In the genomic region with DNA sequence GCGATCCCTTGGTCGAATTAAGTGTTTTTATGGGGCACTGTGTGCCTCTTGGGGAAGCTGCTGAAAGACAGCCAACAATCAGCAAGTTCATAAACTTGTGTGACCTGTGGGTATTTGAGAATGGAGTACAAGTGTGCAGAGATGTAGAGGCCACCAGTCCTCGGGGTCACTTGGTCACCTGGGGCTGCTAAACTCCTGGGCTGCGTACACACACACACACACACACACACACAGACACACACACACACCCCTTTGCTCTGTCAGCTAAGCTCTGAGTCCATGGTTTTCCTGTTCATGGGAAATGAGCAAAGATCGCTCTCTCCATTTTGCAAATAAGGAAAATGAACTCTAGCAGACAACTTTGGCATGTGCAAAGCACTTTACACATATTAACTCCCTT, we compare ENCODE assay signal across 3 cellular contexts.
A peak's percentile ranks its signal among the peaks of the same experiment; 100 is the strongest.
TF ChIP-seq lines count a peak whose summit lies in the region.

No MANE protein-coding gene starts in this region.

TF ChIP-seq in SK-N-SH treated with all-trans-retinoic acid at 6 μM for 48 hours, 23 proteins besides CTCF, POLR2A, EP300 and RAD21:
- TF ChIP-seq BACH2 (CRISPR knock-in tag; IDR thresholded peaks at IDR 0.05; ENCODE audit: borderline replicate concordance) = no peak
- TF ChIP-seq ISL1 (CRISPR knock-in tag; IDR thresholded peaks at IDR 0.05) = no peak
- no peak for TF ChIP-seq RARB (CRISPR knock-in tag; IDR thresholded peaks at IDR 0.05)
- TF ChIP-seq ESRRG (CRISPR knock-in tag; IDR thresholded peaks at IDR 0.05) = no peak
- TF ChIP-seq, protein P1, sequence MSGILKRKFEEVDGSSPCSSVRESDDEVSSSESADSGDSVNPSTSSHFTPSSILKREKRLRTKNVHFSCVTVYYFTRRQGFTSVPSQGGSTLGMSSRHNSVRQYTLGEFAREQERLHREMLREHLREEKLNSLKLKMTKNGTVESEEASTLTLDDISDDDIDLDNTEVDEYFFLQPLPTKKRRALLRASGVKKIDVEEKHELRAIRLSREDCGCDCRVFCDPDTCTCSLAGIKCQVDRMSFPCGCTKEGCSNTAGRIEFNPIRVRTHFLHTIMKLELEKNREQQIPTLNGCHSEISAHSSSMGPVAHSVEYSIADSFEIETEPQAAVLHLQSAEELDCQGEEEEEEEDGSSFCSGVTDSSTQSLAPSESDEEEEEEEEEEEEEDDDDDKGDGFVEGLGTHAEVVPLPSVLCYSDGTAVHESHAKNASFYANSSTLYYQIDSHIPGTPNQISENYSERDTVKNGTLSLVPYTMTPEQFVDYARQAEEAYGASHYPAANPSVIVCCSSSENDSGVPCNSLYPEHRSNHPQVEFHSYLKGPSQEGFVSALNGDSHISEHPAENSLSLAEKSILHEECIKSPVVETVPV (CRISPR knock-in tag; IDR thresholded peaks at IDR 0.05) = no peak
- TF ChIP-seq TCF4 (CRISPR knock-in tag; IDR thresholded peaks at IDR 0.05; ENCODE audit: borderline replicate concordance) = no peak

TF ChIP-seq in SK-N-SH, 30 proteins besides CTCF, POLR2A, EP300 and RAD21:
- no peak for TF ChIP-seq MXI1 (IDR thresholded peaks at IDR 0.05; ENCODE audit: low read depth, low read length)
- TF ChIP-seq SMC3 (IDR thresholded peaks at IDR 0.05; ENCODE audit: low read depth, low read length) = no peak
- TF ChIP-seq RCOR1 (IDR thresholded peaks at IDR 0.05; ENCODE audit: low read length) = no peak
- no peak for TF ChIP-seq MEF2A (IDR thresholded peaks at IDR 0.05; ENCODE audit: borderline replicate concordance, low read depth)

TF ChIP-seq in GM12878, 131 proteins besides CTCF, POLR2A, EP300 and RAD21:
- no peak for TF ChIP-seq FOXK2 (IDR thresholded peaks at IDR 0.05)
- TF ChIP-seq HDGF (IDR thresholded peaks at IDR 0.05) = no peak
- no peak for TF ChIP-seq DPF2 (IDR thresholded peaks at IDR 0.05)
- TF ChIP-seq TCF7 (IDR thresholded peaks at IDR 0.05; ENCODE audit: borderline replicate concordance) = no peak
- TF ChIP-seq NRF1 (conservative IDR thresholded peaks at IDR 0.05; ENCODE audit: low read depth, low read length) = no peak
- TF ChIP-seq, protein P2, sequence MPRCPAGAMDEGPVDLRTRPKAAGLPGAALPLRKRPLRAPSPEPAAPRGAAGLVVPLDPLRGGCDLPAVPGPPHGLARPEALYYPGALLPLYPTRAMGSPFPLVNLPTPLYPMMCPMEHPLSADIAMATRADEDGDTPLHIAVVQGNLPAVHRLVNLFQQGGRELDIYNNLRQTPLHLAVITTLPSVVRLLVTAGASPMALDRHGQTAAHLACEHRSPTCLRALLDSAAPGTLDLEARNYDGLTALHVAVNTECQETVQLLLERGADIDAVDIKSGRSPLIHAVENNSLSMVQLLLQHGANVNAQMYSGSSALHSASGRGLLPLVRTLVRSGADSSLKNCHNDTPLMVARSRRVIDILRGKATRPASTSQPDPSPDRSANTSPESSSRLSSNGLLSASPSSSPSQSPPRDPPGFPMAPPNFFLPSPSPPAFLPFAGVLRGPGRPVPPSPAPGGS (IDR thresholded peaks at IDR 0.05; ENCODE audit: borderline replicate concordance, insufficient read depth, low read depth, low read length, poor library complexity, severe bottlenecking) = peak; percentile 34
- TF ChIP-seq SMC3 (IDR thresholded peaks at IDR 0.05; ENCODE audit: borderline replicate concordance, low read length) = no peak
